ENCODE assay signal across 27 cellular contexts in genomic region chr2:69943841-69944604, GRCh38. TPM values are rescaled to one million over a fixed set of nuclear protein-coding genes. Genes with fewer than 3 reads are reported as not detected.
A peak's percentile ranks its signal among the peaks of the same experiment; 100 is the strongest.
DNase-seq lines count a peak whose midpoint lies in the region; ATAC-seq, FAIRE-seq and TF ChIP-seq lines count a peak whose summit lies in the region.
"Had no signal": no experiment of that assay in that cellular context is flagged by ENCODE, and none has a peak within 500 bp of the region (broad histone marks: within the 10 kb centered on the region; RNA-seq: fewer than 3 reads in every experiment).

No MANE protein-coding gene starts in this region.

- H3K4me1 ChIP-seq in spleen, result peaks cover 4 to 68% (median 19%) of the 10 kb centered on the region in 6 donors
- H3K4me1 ChIP-seq: adrenal gland, breast epithelium, right atrium auricular region had no signal

- peaks cover 47% of the 10 kb centered on the region for H3K36me3 Mint-ChIP-seq in activated CD4-positive, alpha-beta T cell treated with anti-CD3 and anti-CD28 coated beads, Interleukin-2, amount 10 ng/mL, durations not matched to agents 7 days and 5 days (ENCODE audit: low read depth)
- H3K36me3 Mint-ChIP-seq in activated CD4-positive, alpha-beta T cell treated with anti-CD3 and anti-CD28 coated beads for 36 hours (ENCODE audit: low read depth), result peaks cover 21% of the 10 kb centered on the region
- H3K36me3 Mint-ChIP-seq in dendritic cell treated with granulocyte-macrophage colony-stimulating factor and Interleukin-4, amounts not matched to agents 40 ng/mL and 50 ng/mL, for 4 days (ENCODE audit: low read depth), result peaks cover 48% of the 10 kb centered on the region

- TF ChIP-seq POLR2A in NB4 (IDR thresholded peaks at IDR 0.05; ENCODE audit: extremely low read depth, insufficient read length) (no peak), spleen (IDR thresholded peaks at IDR 0.05) (no peak)

- peak overlapping the region in 7 of 8 donors; percentile 76 to 93 (median 81) for H3K27ac ChIP-seq in spleen
- H3K27ac ChIP-seq: adrenal gland, GM23248, hepatocyte, right atrium auricular region had no signal

- intact Hi-C loops in activated CD4-positive, alpha-beta T cell treated with anti-CD3 and anti-CD28 coated beads for 36 hours (cut with DNase I, micrococcal nuclease), result no loop called here
- intact Hi-C loops in dendritic cell treated with granulocyte-macrophage colony-stimulating factor and Interleukin-4, amounts not matched to agents 40 ng/mL and 50 ng/mL, for 4 days (cut with micrococcal nuclease), result no loop called here
- intact Hi-C loops in spleen (cut with DNase I; ENCODE audit: low total_unique reads), result no loop called here

- no peaks in the 10 kb centered on the region for H3K27me3 Mint-ChIP-seq in activated CD4-positive, alpha-beta T cell treated with anti-CD3 and anti-CD28 coated beads, Interleukin-2, amount 10 ng/mL, durations not matched to agents 7 days and 5 days
- no peaks in the 10 kb centered on the region for H3K27me3 Mint-ChIP-seq in activated CD4-positive, alpha-beta T cell treated with anti-CD3 and anti-CD28 coated beads for 36 hours
- H3K27me3 Mint-ChIP-seq in dendritic cell treated with granulocyte-macrophage colony-stimulating factor and Interleukin-4, amounts not matched to agents 40 ng/mL and 50 ng/mL, for 4 days, result peaks cover 3% of the 10 kb centered on the region

- H3K9me3 Mint-ChIP-seq in activated CD4-positive, alpha-beta T cell treated with anti-CD3 and anti-CD28 coated beads, Interleukin-2, amount 10 ng/mL, durations not matched to agents 7 days and 5 days, result no peaks in the 10 kb centered on the region
- H3K9me3 Mint-ChIP-seq in activated CD4-positive, alpha-beta T cell treated with anti-CD3 and anti-CD28 coated beads for 36 hours (ENCODE audit: low read depth), result no peaks in the 10 kb centered on the region
- no peaks in the 10 kb centered on the region for H3K9me3 Mint-ChIP-seq in dendritic cell treated with granulocyte-macrophage colony-stimulating factor and Interleukin-4, amounts not matched to agents 40 ng/mL and 50 ng/mL, for 4 days

- peaks cover 50% of the 10 kb centered on the region for H3K4me1 Mint-ChIP-seq in activated CD4-positive, alpha-beta T cell treated with anti-CD3 and anti-CD28 coated beads, Interleukin-2, amount 10 ng/mL, durations not matched to agents 7 days and 5 days
- peaks cover 48% of the 10 kb centered on the region for H3K4me1 Mint-ChIP-seq in activated CD4-positive, alpha-beta T cell treated with anti-CD3 and anti-CD28 coated beads for 36 hours
- H3K4me1 Mint-ChIP-seq in dendritic cell treated with granulocyte-macrophage colony-stimulating factor and Interleukin-4, amounts not matched to agents 40 ng/mL and 50 ng/mL, for 4 days (ENCODE audit: low read depth), result peaks cover 75% of the 10 kb centered on the region

- no peak overlapping the region for H3K4me3 Mint-ChIP-seq in activated CD4-positive, alpha-beta T cell treated with anti-CD3 and anti-CD28 coated beads, Interleukin-2, amount 10 ng/mL, durations not matched to agents 7 days and 5 days
- H3K4me3 Mint-ChIP-seq in activated CD4-positive, alpha-beta T cell treated with anti-CD3 and anti-CD28 coated beads for 36 hours, result no peak overlapping the region
- no peak overlapping the region for H3K4me3 Mint-ChIP-seq in dendritic cell treated with granulocyte-macrophage colony-stimulating factor and Interleukin-4, amounts not matched to agents 40 ng/mL and 50 ng/mL, for 4 days

- 56 to 78% (median 71%) methylated on average over 11 of the region's 11 CpGs for WGBS in spleen, 5 donors

- no peaks in the 10 kb centered on the region for H3K9me3 ChIP-seq in spleen
- H3K9me3 ChIP-seq: adrenal gland, breast epithelium, right atrium auricular region had no signal

- DNase-seq in activated CD4-positive, alpha-beta T cell treated with anti-CD3 and anti-CD28 coated beads, Interleukin-2, amount 10 ng/mL, durations not matched to agents 7 days and 5 days, result no peak
- DNase-seq in activated CD4-positive, alpha-beta T cell treated with anti-CD3 and anti-CD28 coated beads for 36 hours, result no peak
- DNase-seq in NB4 (ENCODE audit: low read depth) (peak; percentile 53), spleen (no peak), urothelium cell line (ENCODE audit: low spot score) (no peak), epidermal melanocyte (ENCODE audit: insufficient read length, low spot score) (no peak), A172 (ENCODE audit: low spot score) (no peak)
- DNase-seq: ACHN; activated gamma-delta T cell treated with Interleukin-2 at 50 U/mL for 16 hours; activated T-cell treated with anti-CD3 and anti-CD28 coated beads for 4 hours; adrenal gland; C1 segment of cervical spinal cord; cortex of kidney; DMS153; GDM1; GM23248; MM.1S; NCI-H1694; NCI-H2171 treated with DMSO at 0.1 percent for 48 hours; NCI-H774; stimulated activated CD4-positive, alpha-beta T cell treated with anti-CD3 and anti-CD28 coated beads, Interleukin-12 subunit alpha, Interleukin-12 subunit beta, amount 100 ng/mL, for 4 hours; stimulated activated CD8-positive, alpha-beta memory T cell treated with anti-CD3 and anti-CD28 coated beads, Interleukin-4, amount 100 ng/mL, for 48 hours had no signal

- CTCF ChIA-PET in activated CD4-positive, alpha-beta T cell treated with anti-CD3 and anti-CD28 coated beads, Interleukin-2, amount 10 ng/mL, durations not matched to agents 7 days and 5 days (lab: Charles Lee), result interaction anchor here (1.0 to 1.9 kb wide), 5 partner anchors 10 to 199 kb away, joined by 3 to 9 read pairs (median 5); no protein-coding TSS in a partner anchor
- CTCF ChIA-PET in activated CD4-positive, alpha-beta T cell treated with anti-CD3 and anti-CD28 coated beads for 36 hours (lab: Charles Lee), result interaction anchor here (1.0 to 1.4 kb wide), 2 partner anchors 23 to 199 kb away, joined by 3 read pairs; no protein-coding TSS in a partner anchor

- POLR2A ChIA-PET in activated CD4-positive, alpha-beta T cell treated with anti-CD3 and anti-CD28 coated beads, Interleukin-2, amount 10 ng/mL, durations not matched to agents 7 days and 5 days (lab: Charles Lee), result no interaction called here
- POLR2A ChIA-PET in activated CD4-positive, alpha-beta T cell treated with anti-CD3 and anti-CD28 coated beads for 36 hours (lab: Charles Lee), result interaction anchor here (0.6 kb wide), 1 partner anchor 9 kb away, joined by 3 read pairs; no protein-coding TSS in a partner anchor

- FAIRE-seq in urothelium cell line (lab: Jason Lieb, UNC), result no peak

- peaks cover 0 to 51% (median 39%) of the 10 kb centered on the region in 6 donors for H3K36me3 ChIP-seq in spleen
- H3K36me3 ChIP-seq: breast epithelium had no signal

- H3K27ac Mint-ChIP-seq in activated CD4-positive, alpha-beta T cell treated with anti-CD3 and anti-CD28 coated beads, Interleukin-2, amount 10 ng/mL, durations not matched to agents 7 days and 5 days, result peak overlapping the region; percentile 78
- no peak overlapping the region for H3K27ac Mint-ChIP-seq in activated CD4-positive, alpha-beta T cell treated with anti-CD3 and anti-CD28 coated beads for 36 hours
- H3K27ac Mint-ChIP-seq in dendritic cell treated with granulocyte-macrophage colony-stimulating factor and Interleukin-4, amounts not matched to agents 40 ng/mL and 50 ng/mL, for 4 days, result peak overlapping the region; percentile 88

- TF ChIP-seq CTCF in NB4 (IDR thresholded peaks at IDR 0.05; ENCODE audit: low read depth, low read length), result no peak
- no peak for TF ChIP-seq CTCF in spleen (IDR thresholded peaks at IDR 0.05 in 8 of 11, conservative IDR thresholded peaks at IDR 0.05 in 3 of 11)

- H3K4me3 ChIP-seq in NB4 (ENCODE audit: low read depth, low read length), result no peak overlapping the region
- peak overlapping the region in 1 of 8 donors; percentile 56 for H3K4me3 ChIP-seq in spleen
- H3K4me3 ChIP-seq: adrenal gland, breast epithelium, GM23248, hepatocyte, right atrium auricular region had no signal

- ATAC-seq in activated CD4-positive, alpha-beta T cell treated with anti-CD3 and anti-CD28 coated beads for 36 hours, result no peak
- ATAC-seq: Panc1 had no signal

- peaks cover 0 to 6% (median 0%) of the 10 kb centered on the region in 7 donors for H3K27me3 ChIP-seq in spleen (replicated peaks in 1 of 7)
- H3K27me3 ChIP-seq: adrenal gland, breast epithelium, hepatocyte, right atrium auricular region had no signal

RNA-seq across cellular contexts. Expression of gene ASPRV1, which starts 17.4 kb away (rescaled TPM):
- under 1 TPM; 0.69 to 0.99 TPM for total RNA-seq in activated CD4-positive, alpha-beta T cell treated with anti-CD3 and anti-CD28 coated beads, Interleukin-2, amount 10 ng/mL, durations not matched to agents 7 days and 5 days
- total RNA-seq in activated CD4-positive, alpha-beta T cell treated with anti-CD3 and anti-CD28 coated beads for 36 hours, result under 1 TPM; 0.32 to 0.73 TPM
- 1 to 10 TPM; 2.7 to 5.3 (median 4.1) TPM for total RNA-seq in spleen
- 1 to 10 TPM; 1.2 to 2.0 (median 1.9) TPM for polyA plus RNA-seq in spleen
- 0.10 TPM in 1 of 2 replicates, not detected in the other for total RNA-seq in A172 (2014; rRNA removed; shearing (Covaris generic))
- polyA plus RNA-seq: hepatocyte had no signal

RNA-seq across cellular contexts. Expression of gene MXD1, which starts 29.1 kb away (rescaled TPM):
- total RNA-seq in activated CD4-positive, alpha-beta T cell treated with anti-CD3 and anti-CD28 coated beads, Interleukin-2, amount 10 ng/mL, durations not matched to agents 7 days and 5 days, result 10 to 100 TPM; 17.0 to 19.1 TPM
- total RNA-seq in activated CD4-positive, alpha-beta T cell treated with anti-CD3 and anti-CD28 coated beads for 36 hours, result 10 to 100 TPM in 1 of 2 experiments, 1 to 10 TPM in 1; 6.1 to 10.6 TPM
- 100 to 1,000 TPM in 2 of 7 donors, 10 to 100 TPM in 5; 41.6 to 241 (median 90.3) TPM for total RNA-seq in spleen
- polyA plus RNA-seq in spleen, result 1 to 10 TPM; 2.7 to 7.2 (median 4.2) TPM
- total RNA-seq in A172 (2014; rRNA removed; shearing (Covaris generic)), result 2.2 TPM in 2 replicates

RNA-seq across cellular contexts. Expression of gene SNRNP27, which starts 50.3 kb away (rescaled TPM):
- total RNA-seq in activated CD4-positive, alpha-beta T cell treated with anti-CD3 and anti-CD28 coated beads, Interleukin-2, amount 10 ng/mL, durations not matched to agents 7 days and 5 days, result 10 to 100 TPM; 58.1 to 62.8 TPM
- 10 to 100 TPM; 67.7 to 76.6 TPM for total RNA-seq in activated CD4-positive, alpha-beta T cell treated with anti-CD3 and anti-CD28 coated beads for 36 hours
- 10 to 100 TPM; 34.9 to 62.9 (median 43.3) TPM for total RNA-seq in spleen
- 10 to 100 TPM; 28.0 to 41.5 (median 39.8) TPM for polyA plus RNA-seq in spleen
- 92.3 and 168 TPM in 2 replicates for total RNA-seq in A172 (2014; rRNA removed; shearing (Covaris generic))
